ENCODE assay signal across 8 cellular contexts in genomic region chr3:14921034-14921616, GRCh38. TPM values are rescaled to one million over a fixed set of nuclear protein-coding genes. Genes with fewer than 3 reads are reported as not detected.
DNase-seq lines count a peak whose midpoint lies in the region; ATAC-seq and TF ChIP-seq lines count a peak whose summit lies in the region.

No MANE protein-coding gene starts in this region.

- intact Hi-C loops in ascending aorta (cut with DNase I) = loop anchor here (1.0 to 5.0 kb wide), 3 partner anchors 130 to 414 kb away; no protein-coding TSS in a partner anchor
- intact Hi-C loops in sigmoid colon (cut with DNase I) = loop anchor here (1.0 to 10.0 kb wide), 4 partner anchors 129 to 1266 kb away; no protein-coding TSS in a partner anchor

- WGBS in sigmoid colon, 2 donors = 15 to 26% methylated on average over 10 of the region's 10 CpGs

- TF ChIP-seq POLR2A in sigmoid colon (IDR thresholded peaks at IDR 0.05) = no peak

- no peaks in the 10 kb centered on the region for H3K9me3 ChIP-seq in ascending aorta
- H3K9me3 ChIP-seq in sigmoid colon = no peaks in the 10 kb centered on the region

- H3K27ac ChIP-seq in ascending aorta (peak overlapping the region in 1 of 2 donors; percentile 9), sigmoid colon (no peak overlapping the region)

- H3K36me3 ChIP-seq in ascending aorta = peaks cover 0 to 5% of the 10 kb centered on the region in 2 donors
- H3K36me3 ChIP-seq in sigmoid colon = no peaks in the 10 kb centered on the region

- H3K27me3 ChIP-seq in ascending aorta (no peaks in the 10 kb centered on the region), sigmoid colon (no peaks in the 10 kb centered on the region)

- DNase-seq in GM04503 (ENCODE audit: low read depth) = peak; percentile 28
- DNase-seq in NCI-H1930 (lab: John Stamatoyannopoulos, UW) = peak; percentile 27 to 39
- peak; percentile 76 for DNase-seq in T-helper 9 cell
- DNase-seq in ascending aorta (ENCODE audit: low spot score in 2 of 2) = peak; percentile 42 to 94
- DNase-seq in hepatic stellate cell (ENCODE audit: low spot score) = peak; percentile 82
- DNase-seq in sigmoid colon = peak; percentile 94

- peak; percentile 98 to 99 (median 99) for TF ChIP-seq CTCF in ascending aorta (IDR thresholded peaks at IDR 0.05)
- TF ChIP-seq CTCF in sigmoid colon (IDR thresholded peaks at IDR 0.05) = peak; percentile 96 to 100 (median 98)

- ATAC-seq in HG02610 (IDR thresholded peaks at IDR 0.05; ENCODE audit: unreplicated experiment) = peak; percentile 83
- no peak for ATAC-seq in HG02571 (IDR thresholded peaks at IDR 0.05; ENCODE audit: unreplicated experiment)

- H3K4me3 ChIP-seq in ascending aorta (no peak overlapping the region), sigmoid colon (no peak overlapping the region)

- H3K4me1 ChIP-seq in ascending aorta = peaks cover 0 to 6% of the 10 kb centered on the region in 2 donors
- peaks cover 0 to 6% (median 2%) of the 10 kb centered on the region in 4 donors for H3K4me1 ChIP-seq in sigmoid colon

- TF ChIP-seq EP300 in sigmoid colon (IDR thresholded peaks at IDR 0.05) = no peak

RNA-seq across cellular contexts. Expression of gene NR2C2, which starts 26.3 kb away (rescaled TPM):
- total RNA-seq in ascending aorta = 23.5 TPM
- 10 to 100 TPM; 34.2 to 68.4 (median 35.4) TPM for total RNA-seq in sigmoid colon
- polyA plus RNA-seq in sigmoid colon = 10 to 100 TPM in 1 of 3 donors, 1 to 10 TPM in 2; 3.6 to 14.1 (median 6.0) TPM

Comparison
In these comparisons a context has a peak if more than half of its experiments do, and no peak if none do; other contexts are left out.
1. DNase-seq: peak in every context shown above with its lines; median percentile 94 in sigmoid colon; 82 in hepatic stellate cell; 76 in T-helper 9 cell; 68 in ascending aorta; 33 in NCI-H1930; 28 in GM04503.